Comparison of ENCODE assay signal across 1 cellular context in the genomic region with DNA sequence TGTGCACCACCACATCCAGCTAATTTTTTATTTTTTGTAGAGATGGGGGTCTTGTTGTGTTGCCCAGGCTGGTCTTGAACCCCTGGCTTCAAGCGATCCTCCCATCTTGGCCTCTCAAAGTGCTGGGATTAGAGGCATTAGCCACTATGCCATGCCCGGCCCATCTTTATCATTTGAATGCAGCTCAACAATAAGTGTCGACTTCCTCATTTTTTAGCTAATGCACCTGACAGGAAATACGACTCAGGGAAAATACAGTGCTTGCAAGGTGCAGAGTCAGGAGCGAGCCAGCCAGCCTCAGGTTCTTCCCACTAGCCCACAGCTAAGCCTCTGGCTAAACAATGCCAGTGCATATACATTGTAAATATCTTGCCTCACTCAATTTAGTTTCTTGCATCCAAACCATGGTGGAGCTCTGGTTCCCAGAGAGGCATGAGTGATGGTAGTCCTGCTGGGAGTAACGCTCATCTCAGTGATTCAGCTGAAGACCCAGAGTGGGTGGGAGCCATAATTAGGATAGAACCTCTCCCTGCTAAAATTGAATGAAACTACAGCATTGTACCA.
A peak's percentile ranks its signal among the peaks of the same experiment; 100 is the strongest.
TF ChIP-seq lines count a peak whose summit lies in the region.

No MANE protein-coding gene starts in this region.

TF ChIP-seq in K562, 482 proteins besides CTCF, POLR2A, EP300 and RAD21 (continued from another document and continues in another):
- TF ChIP-seq ZNF644 (tag; IDR thresholded peaks at IDR 0.05; ENCODE audit: low read depth), result peak; percentile 25; the same call in 1 of the 2 replicates
- TF ChIP-seq MCM5 (IDR thresholded peaks at IDR 0.05; ENCODE audit: low read depth), result no peak
- TF ChIP-seq, protein P1, sequence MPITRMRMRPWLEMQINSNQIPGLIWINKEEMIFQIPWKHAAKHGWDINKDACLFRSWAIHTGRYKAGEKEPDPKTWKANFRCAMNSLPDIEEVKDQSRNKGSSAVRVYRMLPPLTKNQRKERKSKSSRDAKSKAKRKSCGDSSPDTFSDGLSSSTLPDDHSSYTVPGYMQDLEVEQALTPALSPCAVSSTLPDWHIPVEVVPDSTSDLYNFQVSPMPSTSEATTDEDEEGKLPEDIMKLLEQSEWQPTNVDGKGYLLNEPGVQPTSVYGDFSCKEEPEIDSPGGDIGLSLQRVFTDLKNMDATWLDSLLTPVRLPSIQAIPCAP (CRISPR knock-in tag; IDR thresholded peaks at IDR 0.05; ENCODE audit: borderline replicate concordance), result no peak
- TF ChIP-seq HMBOX1 (IDR thresholded peaks at IDR 0.05), result no peak
- TF ChIP-seq ZEB2 (IDR thresholded peaks at IDR 0.05), result peak; percentile 92
- TF ChIP-seq SP1 (CRISPR knock-in tag; IDR thresholded peaks at IDR 0.05), result no peak
- peak; percentile 44; the same call in 1 of the 2 replicates for TF ChIP-seq FOXK1 (CRISPR knock-in tag; IDR thresholded peaks at IDR 0.05; ENCODE audit: borderline replicate concordance)
- TF ChIP-seq OTX1 (CRISPR knock-in tag; IDR thresholded peaks at IDR 0.05), result no peak
- no peak for TF ChIP-seq BRCA1 (IDR thresholded peaks at IDR 0.05)
- TF ChIP-seq BRCA1 (CRISPR knock-in tag; IDR thresholded peaks at IDR 0.05), result no peak
- TF ChIP-seq SMARCE1 (IDR thresholded peaks at IDR 0.05), result peak; percentile 77
- TF ChIP-seq ZNF318 (IDR thresholded peaks at IDR 0.05; ENCODE audit: borderline replicate concordance in 1 of 2, low read depth in 1 of 2), result no peak
- TF ChIP-seq PHF20 (IDR thresholded peaks at IDR 0.05; ENCODE audit: partially characterized antibody), result peak; percentile 19
- 0 out of 2 replicates have a peak, but pooled peaks have one; percentile 21 for TF ChIP-seq MYC (IDR thresholded peaks at IDR 0.05; ENCODE audit: low read depth, low read length)
- TF ChIP-seq MYC (CRISPR knock-in tag; IDR thresholded peaks at IDR 0.05; ENCODE audit: borderline replicate concordance, low read depth), result 0 out of 2 replicates have a peak, but pooled peaks have one; percentile 11
- TF ChIP-seq U2AF2 (optimal IDR thresholded peaks at IDR 0.05; ENCODE audit: low read depth, low read length), result no peak
- peak; percentile 76 for TF ChIP-seq CBFA2T3 (IDR thresholded peaks at IDR 0.05)
- TF ChIP-seq ZNF395 (CRISPR knock-in tag; IDR thresholded peaks at IDR 0.05), result no peak; the same call in 1 of the 2 replicates
- peak in 1 of 2 experiments; percentile 74; a peak in 1 of 4 replicates for TF ChIP-seq RCOR1 (IDR thresholded peaks at IDR 0.05; ENCODE audit: borderline replicate concordance in 1 of 2, low read depth in 2 of 2, low read length in 2 of 2)
- TF ChIP-seq, protein P2, sequence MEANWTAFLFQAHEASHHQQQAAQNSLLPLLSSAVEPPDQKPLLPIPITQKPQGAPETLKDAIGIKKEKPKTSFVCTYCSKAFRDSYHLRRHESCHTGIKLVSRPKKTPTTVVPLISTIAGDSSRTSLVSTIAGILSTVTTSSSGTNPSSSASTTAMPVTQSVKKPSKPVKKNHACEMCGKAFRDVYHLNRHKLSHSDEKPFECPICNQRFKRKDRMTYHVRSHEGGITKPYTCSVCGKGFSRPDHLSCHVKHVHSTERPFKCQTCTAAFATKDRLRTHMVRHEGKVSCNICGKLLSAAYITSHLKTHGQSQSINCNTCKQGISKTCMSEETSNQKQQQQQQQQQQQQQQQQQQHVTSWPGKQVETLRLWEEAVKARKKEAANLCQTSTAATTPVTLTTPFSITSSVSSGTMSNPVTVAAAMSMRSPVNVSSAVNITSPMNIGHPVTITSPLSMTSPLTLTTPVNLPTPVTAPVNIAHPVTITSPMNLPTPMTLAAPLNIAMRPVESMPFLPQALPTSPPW (CRISPR knock-in tag; IDR thresholded peaks at IDR 0.05), result no peak
- TF ChIP-seq RBM15 (IDR thresholded peaks at IDR 0.05; ENCODE audit: insufficient read depth, low read length), result no peak
- TF ChIP-seq ZNF589 (CRISPR knock-in tag; IDR thresholded peaks at IDR 0.05; ENCODE audit: low read depth), result peak; percentile 82; the same call in 1 of the 2 replicates
- peak in 1 of 2 experiments; percentile 47; a peak in 3 of 4 replicates for TF ChIP-seq TEAD1 (CRISPR knock-in tag; IDR thresholded peaks at IDR 0.05)
- no peak for TF ChIP-seq ETS1 (conservative IDR thresholded peaks at IDR 0.05; ENCODE audit: control insufficient read depth, low read depth, low read length)
- TF ChIP-seq GABPB1 (CRISPR knock-in tag; IDR thresholded peaks at IDR 0.05), result no peak
- TF ChIP-seq ZNF436 (CRISPR knock-in tag; IDR thresholded peaks at IDR 0.05), result no peak
- TF ChIP-seq ZNF449 (CRISPR knock-in tag; IDR thresholded peaks at IDR 0.05), result 0 out of 2 replicates have a peak, but pooled peaks have one; percentile 43
- TF ChIP-seq ATF4 (CRISPR knock-in tag; IDR thresholded peaks at IDR 0.05), result peak; percentile 10; the same call in 1 of the 2 replicates
- peak; percentile 30; the same call in 1 of the 2 replicates for TF ChIP-seq KAT7 (CRISPR knock-in tag; IDR thresholded peaks at IDR 0.05; ENCODE audit: borderline replicate concordance)
- peak; percentile 81 for TF ChIP-seq TEAD4 (IDR thresholded peaks at IDR 0.05; ENCODE audit: low read length)
- no peak for TF ChIP-seq TEAD4 (CRISPR knock-in tag; IDR thresholded peaks at IDR 0.05; ENCODE audit: borderline replicate concordance)
- no peak for TF ChIP-seq ZBTB7A (IDR thresholded peaks at IDR 0.05; ENCODE audit: borderline replicate concordance, control insufficient read depth, low read depth, low read length)
